ENCODE assay signal across 2 cellular contexts in genomic region chr9:72041775-72042194, GRCh38.
TF ChIP-seq lines count a peak whose summit lies in the region.

No MANE protein-coding gene starts in this region.

TF ChIP-seq in GM12878, 131 proteins besides CTCF, POLR2A, EP300 and RAD21 (continues in another document):
- TF ChIP-seq PRDM15 (CRISPR knock-in tag; IDR thresholded peaks at IDR 0.05): no peak
- no peak for TF ChIP-seq EED (IDR thresholded peaks at IDR 0.05; ENCODE audit: low read depth)
- TF ChIP-seq E2F8 (IDR thresholded peaks at IDR 0.05; ENCODE audit: low read depth, partially characterized antibody): no peak
- no peak for TF ChIP-seq WRNIP1 (IDR thresholded peaks at IDR 0.05; ENCODE audit: borderline replicate concordance, low read depth, low read length)
- TF ChIP-seq SRF (IDR thresholded peaks at IDR 0.05; ENCODE audit: low read depth in 2 of 2, low read length in 2 of 2): no peak
- TF ChIP-seq ZNF24 (IDR thresholded peaks at IDR 0.05): no peak
- no peak for TF ChIP-seq CEBPZ (IDR thresholded peaks at IDR 0.05; ENCODE audit: low read depth, low read length)
- TF ChIP-seq SIX5 (IDR thresholded peaks at IDR 0.05; ENCODE audit: low read depth, low read length, severe bottlenecking): no peak
- no peak for TF ChIP-seq BHLHE40 (IDR thresholded peaks at IDR 0.05; ENCODE audit: borderline replicate concordance in 1 of 2, low read depth in 2 of 2, low read length in 1 of 2)
- no peak for TF ChIP-seq POU2F2 (IDR thresholded peaks at IDR 0.05; ENCODE audit: borderline replicate concordance, low read depth, low read length)
- TF ChIP-seq CBFB (IDR thresholded peaks at IDR 0.05; ENCODE audit: low read depth): no peak
- no peak for TF ChIP-seq RB1 (IDR thresholded peaks at IDR 0.05; ENCODE audit: borderline replicate concordance)
- TF ChIP-seq YY1 (IDR thresholded peaks at IDR 0.05; ENCODE audit: low read depth, low read length): no peak

TF ChIP-seq in HepG2, 621 proteins besides CTCF, POLR2A, EP300 and RAD21:
- TF ChIP-seq FOXP4 (CRISPR knock-in tag; IDR thresholded peaks at IDR 0.05): no peak
- TF ChIP-seq ZNF460 (CRISPR knock-in tag; IDR thresholded peaks at IDR 0.05; ENCODE audit: borderline replicate concordance): no peak
- no peak for TF ChIP-seq SIX4 (CRISPR knock-in tag; IDR thresholded peaks at IDR 0.05)
- no peak for TF ChIP-seq ZNF790 (CRISPR knock-in tag; IDR thresholded peaks at IDR 0.05; ENCODE audit: borderline replicate concordance)
- 0 out of 2 replicates have a peak, but pooled peaks have one; percentile 9 for TF ChIP-seq FOSL2 (CRISPR knock-in tag; IDR thresholded peaks at IDR 0.05)
- TF ChIP-seq MAZ (IDR thresholded peaks at IDR 0.05; ENCODE audit: borderline replicate concordance, low read depth, low read length): no peak
- TF ChIP-seq MAZ (CRISPR knock-in tag; IDR thresholded peaks at IDR 0.05; ENCODE audit: low read depth): no peak
- TF ChIP-seq ZNF83 (CRISPR knock-in tag; IDR thresholded peaks at IDR 0.05; ENCODE audit: borderline replicate concordance): no peak
- no peak for TF ChIP-seq KLF12 (CRISPR knock-in tag; IDR thresholded peaks at IDR 0.05; ENCODE audit: borderline replicate concordance)
- TF ChIP-seq ZBTB37 (CRISPR knock-in tag; IDR thresholded peaks at IDR 0.05): no peak
- 0 out of 2 replicates have a peak, but pooled peaks have one; percentile 17 for TF ChIP-seq TFE3 (CRISPR knock-in tag; IDR thresholded peaks at IDR 0.05)
- no peak for TF ChIP-seq RAD51 (IDR thresholded peaks at IDR 0.05; ENCODE audit: borderline replicate concordance)
- TF ChIP-seq HNRNPLL (IDR thresholded peaks at IDR 0.05; ENCODE audit: low read depth, low read length, poor library complexity, severe bottlenecking): no peak
- no peak for TF ChIP-seq ZNF629 (CRISPR knock-in tag; conservative IDR thresholded peaks at IDR 0.05)
- TF ChIP-seq ZIK1 (CRISPR knock-in tag; IDR thresholded peaks at IDR 0.05; ENCODE audit: borderline replicate concordance, low read depth): no peak
- no peak for TF ChIP-seq HNF1A (IDR thresholded peaks at IDR 0.05; ENCODE audit: low read depth)
- TF ChIP-seq HNF1A (CRISPR knock-in tag; IDR thresholded peaks at IDR 0.05; ENCODE audit: borderline replicate concordance): no peak
- no peak for TF ChIP-seq HOXA5 (CRISPR knock-in tag; IDR thresholded peaks at IDR 0.05)
- no peak for TF ChIP-seq ZNF33B (CRISPR knock-in tag; IDR thresholded peaks at IDR 0.05)
